ENCODE assay signal across 1 cellular context in the genomic region with DNA sequence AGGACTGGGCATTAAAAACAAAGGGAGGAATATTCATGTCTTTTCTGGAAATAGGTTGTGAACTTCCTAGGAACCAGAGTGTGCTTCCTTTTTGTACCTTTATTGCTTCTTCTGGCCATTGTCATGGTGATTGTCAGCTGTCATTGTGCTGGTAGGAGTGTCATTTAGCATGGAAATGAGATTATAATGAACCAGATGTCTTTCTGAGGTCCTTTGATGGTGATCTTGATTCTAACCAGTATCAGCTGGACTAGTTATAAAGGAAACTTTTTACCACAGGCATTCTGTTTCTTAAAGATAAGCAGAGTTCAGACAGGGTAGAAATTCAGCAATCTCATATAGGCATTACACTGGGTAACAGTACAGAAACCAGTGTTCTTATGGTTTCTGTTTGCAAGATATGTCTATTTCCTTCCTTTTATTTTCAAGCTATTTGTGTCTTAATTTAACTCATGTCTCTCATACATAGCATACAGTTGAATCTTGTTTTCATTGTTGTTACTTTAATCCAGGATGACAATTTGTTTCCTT.
TF ChIP-seq lines count a peak whose summit lies in the region.

No MANE protein-coding gene starts in this region.

TF ChIP-seq in A549, 52 proteins besides CTCF, POLR2A, EP300 and RAD21 (continued from another document):
- TF ChIP-seq RNF2 (IDR thresholded peaks at IDR 0.05; ENCODE audit: borderline replicate concordance, low read depth) (no peak), ZFP36 (IDR thresholded peaks at IDR 0.05; ENCODE audit: borderline replicate concordance, partially characterized antibody) (no peak), CHD4 (IDR thresholded peaks at IDR 0.05; ENCODE audit: borderline replicate concordance) (no peak), ESRRA (IDR thresholded peaks at IDR 0.05; ENCODE audit: borderline replicate concordance, low read length) (no peak)
